ENCODE assay signal across 17 cellular contexts in genomic region chr19:42126565-42126964, GRCh38.
DNase-seq lines count a peak whose midpoint lies in the region; ATAC-seq and TF ChIP-seq lines count a peak whose summit lies in the region.
"Had no signal": no experiment of that assay in that cellular context is flagged by ENCODE, and none has a peak within 500 bp of the region (broad histone marks: within the 10 kb centered on the region; RNA-seq: fewer than 3 reads in every experiment).

No MANE protein-coding gene starts in this region.

- peaks cover 43% of the 10 kb centered on the region for H3K36me3 Mint-ChIP-seq in memory B cell

- no peaks in the 10 kb centered on the region for H3K27me3 Mint-ChIP-seq in memory B cell

- H3K4me2 ChIP-seq in BLaER1 treated with 17β-estradiol and CSF1 and Interleukin-3, amounts not matched to agents 10 nM and 100 nM, result peak overlapping the region; percentile 7 to 98 (median 46); a peak in 20 of 22 replicates
- H3K4me2 ChIP-seq in OCI-LY3 (ENCODE audit: low read length), result peak overlapping the region; percentile 45

- 0 out of 22 replicates have a peak, but pooled peaks cover 0 to 4% (median 0%) of the 10 kb centered on the region in 11 experiments for H4K20me1 ChIP-seq in BLaER1 treated with 17β-estradiol and CSF1 and Interleukin-3, amounts not matched to agents 10 nM and 100 nM
- peaks cover 4% of the 10 kb centered on the region; the same call in 1 of the 2 replicates for H4K20me1 ChIP-seq in OCI-LY3 (ENCODE audit: insufficient read depth, low read length)

- H3K27me3 ChIP-seq in BLaER1 treated with 17β-estradiol and CSF1 and Interleukin-3, amounts not matched to agents 10 nM and 100 nM, result no peaks in the 10 kb centered on the region
- H3K27me3 ChIP-seq in GM06990 (replicated peaks; ENCODE audit: control insufficient read depth, insufficient read depth, low read length), result no peaks in the 10 kb centered on the region
- H3K27me3 ChIP-seq in OCI-LY3 (ENCODE audit: low read depth, low read length), result no peaks in the 10 kb centered on the region

- no peak overlapping the region for H2AFZ ChIP-seq in OCI-LY3 (ENCODE audit: low read depth, low read length)

- H3K4me3 ChIP-seq in BLaER1 treated with 17β-estradiol and CSF1 and Interleukin-3, amounts not matched to agents 10 nM and 100 nM, result peak overlapping the region in 3 of 10 experiments; percentile 10 to 84 (median 34); a peak in 3 of 20 replicates
- H3K4me3 ChIP-seq in GM06990 (replicated peaks; ENCODE audit: low read depth, low read length) (no peak overlapping the region), OCI-LY3 (ENCODE audit: low read length) (no peak overlapping the region)
- H3K4me3 ChIP-seq: lung, uterus had no signal

- peaks cover 98% of the 10 kb centered on the region for H3K79me2 ChIP-seq in OCI-LY3 (ENCODE audit: low read length)

- no peaks in the 10 kb centered on the region for H3K9me3 Mint-ChIP-seq in memory B cell

- peaks cover 80% of the 10 kb centered on the region for H3K4me1 Mint-ChIP-seq in memory B cell

- H3K4me1 ChIP-seq in BLaER1 treated with 17β-estradiol and CSF1 and Interleukin-3, amounts not matched to agents 10 nM and 100 nM, result peaks cover 70 to 100% (median 89%) of the 10 kb centered on the region in 10 experiments
- H3K4me1 ChIP-seq in OCI-LY3 (ENCODE audit: low read length), result peaks cover 77% of the 10 kb centered on the region
- H3K4me1 ChIP-seq: uterus had no signal

- H3K9ac ChIP-seq in BLaER1 treated with 17β-estradiol and CSF1 and Interleukin-3, amounts not matched to agents 10 nM and 100 nM, result peak overlapping the region in 4 of 11 experiments; percentile 19 to 79 (median 38); a peak in 6 of 22 replicates
- peak overlapping the region; percentile 21; the same call in 1 of the 2 replicates for H3K9ac ChIP-seq in OCI-LY3 (ENCODE audit: low read length)

- DNase-seq in GM06990 (ENCODE audit: extremely low read depth, insufficient read length) (peak; percentile 53), memory B cell (ENCODE audit: low spot score in 2 of 2) (no peak), NCI-H446 treated with DMSO at 0.1 percent for 48 hours (lab: John Stamatoyannopoulos, UW) (no peak), GM03348 (ENCODE audit: low spot score) (no peak), NOMO-1 (lab: John Stamatoyannopoulos, UW; ENCODE audit: unreplicated experiment in 2 of 2) (no peak)
- DNase-seq in activated CD4-positive, CD25-positive, alpha-beta regulatory T cell treated with anti-CD3 and anti-CD28 coated beads, Interleukin-2, amount 50 U/mL, for 72 hours, result no peak
- DNase-seq: activated CD4-positive, CD25-positive, alpha-beta regulatory T cell; GDM1; GOT3; NCI-H2081; NCI-H510A treated with DMSO at 0.1 percent for 48 hours; SHP77; stimulated activated CD4-positive, alpha-beta T cell treated with anti-CD3 and anti-CD28 coated beads, Interleukin-2, amount 100 ng/mL, for 48 hours; uterus had no signal

- H3K9me3 ChIP-seq in BLaER1 treated with 17β-estradiol and CSF1 and Interleukin-3, amounts not matched to agents 10 nM and 100 nM (replicated peaks in 1 of 11), result peaks cover 0 to 14% (median 9%) of the 10 kb centered on the region in 11 experiments; a peak in 14 of 22 replicates
- peaks cover 8% of the 10 kb centered on the region; the same call in 1 of the 2 replicates for H3K9me3 ChIP-seq in OCI-LY3 (ENCODE audit: insufficient read depth, low read length)
- H3K9me3 ChIP-seq: uterus had no signal

- H3K27ac ChIP-seq in BLaER1 treated with 17β-estradiol and CSF1 and Interleukin-3, amounts not matched to agents 10 nM and 100 nM, result peak overlapping the region in 7 of 11 experiments; percentile 5 to 89 (median 84); a peak in 10 of 22 replicates
- H3K27ac ChIP-seq in OCI-LY3 (ENCODE audit: low read length), result peak overlapping the region; percentile 98
- H3K27ac ChIP-seq: uterus had no signal

- peaks cover 0 to 46% (median 0%) of the 10 kb centered on the region in 11 experiments; a peak in 8 of 22 replicates for H3K36me3 ChIP-seq in BLaER1 treated with 17β-estradiol and CSF1 and Interleukin-3, amounts not matched to agents 10 nM and 100 nM
- H3K36me3 ChIP-seq in GM06990 (ENCODE audit: control insufficient read depth, insufficient read depth, low read length) (no peaks in the 10 kb centered on the region; the same call in none of the 2 replicates), OCI-LY3 (replicated peaks; ENCODE audit: low read depth, low read length) (peaks cover 69% of the 10 kb centered on the region)
- H3K36me3 ChIP-seq: uterus had no signal

- TF ChIP-seq CTCF in GM06990 (IDR thresholded peaks at IDR 0.05; ENCODE audit: insufficient read depth, low read length, poor library complexity, severe bottlenecking), result no peak
- TF ChIP-seq CTCF in OCI-LY3 (IDR thresholded peaks at IDR 0.05; ENCODE audit: low read depth, low read length), result no peak

- peak overlapping the region; percentile 70 for H3K4me3 Mint-ChIP-seq in memory B cell

- no peak for ATAC-seq in memory B cell (ENCODE audit: low read depth)

- H3K27ac Mint-ChIP-seq in memory B cell, result peak overlapping the region; percentile 76
